In the genomic region with DNA sequence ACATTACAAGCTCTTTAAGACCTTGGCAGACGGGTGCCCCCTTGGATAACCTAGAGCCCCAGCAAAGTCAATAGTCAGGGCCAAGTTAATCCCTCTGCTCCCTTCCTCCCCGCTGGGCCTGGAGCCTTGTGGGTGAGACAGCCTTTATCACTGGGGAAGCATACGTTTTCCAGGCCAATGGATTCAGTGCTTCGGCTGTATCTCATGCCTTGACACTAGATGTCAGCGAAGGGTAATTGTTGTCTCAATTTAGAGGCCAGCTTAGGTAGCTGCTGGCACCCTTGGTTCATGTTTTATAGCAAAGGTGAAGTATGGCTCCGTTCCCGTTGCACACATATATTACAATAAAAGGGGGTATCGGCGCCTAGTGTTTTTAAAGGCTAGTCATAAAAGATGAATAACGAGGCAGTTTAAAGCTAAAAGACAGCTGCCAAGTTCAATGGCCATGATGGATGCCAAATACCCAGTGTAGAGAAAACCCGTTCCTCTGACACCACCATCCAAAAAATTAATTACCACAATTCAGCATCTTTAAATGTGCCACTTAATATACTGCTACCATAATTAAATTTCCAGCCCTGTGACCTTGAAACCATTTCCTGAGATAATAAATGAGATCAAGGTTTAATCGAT, we compare ENCODE assay signal across 8 cellular contexts. TPM values are rescaled to one million over a fixed set of nuclear protein-coding genes. Genes with fewer than 3 reads are reported as not detected.
DNase-seq lines count a peak whose midpoint lies in the region; ATAC-seq and TF ChIP-seq lines count a peak whose summit lies in the region.

No MANE protein-coding gene starts in this region.

- intact Hi-C loops in CD4-positive, alpha-beta T cell (cut with DNase I, micrococcal nuclease), result no loop called here
- intact Hi-C loops in esophagus squamous epithelium (cut with DNase I), result no loop called here

- WGBS in esophagus squamous epithelium, 2 donors, result 40 to 49% methylated on average over 10 to 11 of the region's 12 CpGs

- H3K9me3 ChIP-seq in CD4-positive, alpha-beta T cell (ENCODE audit: control insufficient read depth, low read length), result peaks cover 10% of the 10 kb centered on the region
- H3K9me3 ChIP-seq in esophagus squamous epithelium, result no peaks in the 10 kb centered on the region

- H3K4me3 ChIP-seq in esophagus squamous epithelium, result no peak overlapping the region

- H3K27me3 Mint-ChIP-seq in CD4-positive, alpha-beta T cell, result peaks cover 42% of the 10 kb centered on the region

- no peaks in the 10 kb centered on the region for H3K36me3 ChIP-seq in esophagus squamous epithelium

- no peaks in the 10 kb centered on the region for H3K4me1 ChIP-seq in esophagus squamous epithelium

- no peak overlapping the region for H3K27ac ChIP-seq in CD4-positive, alpha-beta T cell (ENCODE audit: low read depth, low read length)
- no peak overlapping the region for H3K27ac ChIP-seq in esophagus squamous epithelium

- ATAC-seq in SK-N-SH treated with all-trans-retinoic acid at 6 μM for 48 hours (peak; percentile 63), GM21423 (IDR thresholded peaks at IDR 0.05; ENCODE audit: unreplicated experiment) (no peak)
- ATAC-seq in CD4-positive, alpha-beta T cell (ENCODE audit: poor library complexity), result no peak

- POLR2A ChIA-PET in CD4-positive, alpha-beta T cell (lab: Charles Lee), result interaction anchor here (0.6 kb wide), 1 partner anchor 175 kb away, joined by 4 read pairs; no protein-coding TSS in a partner anchor

- H3K4me1 Mint-ChIP-seq in CD4-positive, alpha-beta T cell (ENCODE audit: low read depth), result no peaks in the 10 kb centered on the region

- CTCF ChIA-PET in CD4-positive, alpha-beta T cell (lab: Charles Lee), result interaction anchor here (0.6 to 1.2 kb wide), 2 partner anchors 439 to 588 kb away, joined by 3 read pairs; no protein-coding TSS in a partner anchor

- DNase-seq in DMS79 (lab: John Stamatoyannopoulos, UW), result peak; percentile 29
- peak; percentile 9 for DNase-seq in MV-4-11 (lab: John Stamatoyannopoulos, UW)
- peak; percentile 67 for DNase-seq in left kidney (ENCODE audit: low read depth, low spot score)
- DNase-seq in CD4-positive, alpha-beta T cell, result no peak
- no peak for DNase-seq in inferior parietal cortex (ENCODE audit: extremely low spot score)
- no peak for DNase-seq in esophagus squamous epithelium (lab: John Stamatoyannopoulos, UW)

- H3K4me3 Mint-ChIP-seq in CD4-positive, alpha-beta T cell, result no peak overlapping the region

- peaks cover 3% of the 10 kb centered on the region for H3K9me3 Mint-ChIP-seq in CD4-positive, alpha-beta T cell

- no peak for TF ChIP-seq POLR2A in esophagus squamous epithelium (IDR thresholded peaks at IDR 0.05)

- peaks cover 2% of the 10 kb centered on the region for H3K27me3 ChIP-seq in CD4-positive, alpha-beta T cell (ENCODE audit: control insufficient read depth, insufficient read depth, low read length)
- H3K27me3 ChIP-seq in esophagus squamous epithelium, result peaks cover 0 to 49% (median 0%) of the 10 kb centered on the region in 4 donors

- no peak overlapping the region for H3K27ac Mint-ChIP-seq in CD4-positive, alpha-beta T cell

- TF ChIP-seq CTCF in CD4-positive, alpha-beta T cell (IDR thresholded peaks at IDR 0.05), result no peak
- TF ChIP-seq CTCF in esophagus squamous epithelium (IDR thresholded peaks at IDR 0.05), result peak in 2 of 6 experiments; percentile 15 to 36

- H3K36me3 Mint-ChIP-seq in CD4-positive, alpha-beta T cell (ENCODE audit: low read depth), result no peaks in the 10 kb centered on the region

TF ChIP-seq in SK-N-SH treated with all-trans-retinoic acid at 6 μM for 48 hours, 23 proteins besides CTCF, POLR2A, EP300 and RAD21:
- TF ChIP-seq OSR1 (CRISPR knock-in tag; IDR thresholded peaks at IDR 0.05) (no peak), ISL1 (CRISPR knock-in tag; IDR thresholded peaks at IDR 0.05) (no peak), SNAI2 (CRISPR knock-in tag; IDR thresholded peaks at IDR 0.05) (no peak), ZFP30 (CRISPR knock-in tag; IDR thresholded peaks at IDR 0.05) (no peak), GLIS3 (CRISPR knock-in tag; IDR thresholded peaks at IDR 0.05) (no peak), ZNF8 (CRISPR knock-in tag; IDR thresholded peaks at IDR 0.05) (no peak), RARB (CRISPR knock-in tag; IDR thresholded peaks at IDR 0.05) (no peak), ZC3H10 (CRISPR knock-in tag; IDR thresholded peaks at IDR 0.05) (no peak), PPARA (CRISPR knock-in tag; IDR thresholded peaks at IDR 0.05; ENCODE audit: borderline replicate concordance) (no peak), TSHZ2 (CRISPR knock-in tag; IDR thresholded peaks at IDR 0.05) (no peak), TOX (CRISPR knock-in tag; IDR thresholded peaks at IDR 0.05; ENCODE audit: borderline replicate concordance) (no peak), CREB5 (CRISPR knock-in tag; IDR thresholded peaks at IDR 0.05; ENCODE audit: low read depth) (no peak), ZFP3 (CRISPR knock-in tag; IDR thresholded peaks at IDR 0.05) (no peak)
- TF ChIP-seq, protein P1, sequence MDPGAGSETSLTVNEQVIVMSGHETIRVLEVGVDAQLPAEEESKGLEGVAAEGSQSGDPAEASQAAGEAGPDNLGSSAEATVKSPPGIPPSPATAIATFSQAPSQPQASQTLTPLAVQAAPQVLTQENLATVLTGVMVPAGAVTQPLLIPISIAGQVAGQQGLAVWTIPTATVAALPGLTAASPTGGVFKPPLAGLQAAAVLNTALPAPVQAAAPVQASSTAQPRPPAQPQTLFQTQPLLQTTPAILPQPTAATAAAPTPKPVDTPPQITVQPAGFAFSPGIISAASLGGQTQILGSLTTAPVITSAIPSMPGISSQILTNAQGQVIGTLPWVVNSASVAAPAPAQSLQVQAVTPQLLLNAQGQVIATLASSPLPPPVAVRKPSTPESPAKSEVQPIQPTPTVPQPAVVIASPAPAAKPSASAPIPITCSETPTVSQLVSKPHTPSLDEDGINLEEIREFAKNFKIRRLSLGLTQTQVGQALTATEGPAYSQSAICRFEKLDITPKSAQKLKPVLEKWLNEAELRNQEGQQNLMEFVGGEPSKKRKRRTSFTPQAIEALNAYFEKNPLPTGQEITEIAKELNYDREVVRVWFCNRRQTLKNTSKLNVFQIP (CRISPR knock-in tag; IDR thresholded peaks at IDR 0.05; ENCODE audit: borderline replicate concordance, low read depth), result no peak
- TF ChIP-seq, protein P2, sequence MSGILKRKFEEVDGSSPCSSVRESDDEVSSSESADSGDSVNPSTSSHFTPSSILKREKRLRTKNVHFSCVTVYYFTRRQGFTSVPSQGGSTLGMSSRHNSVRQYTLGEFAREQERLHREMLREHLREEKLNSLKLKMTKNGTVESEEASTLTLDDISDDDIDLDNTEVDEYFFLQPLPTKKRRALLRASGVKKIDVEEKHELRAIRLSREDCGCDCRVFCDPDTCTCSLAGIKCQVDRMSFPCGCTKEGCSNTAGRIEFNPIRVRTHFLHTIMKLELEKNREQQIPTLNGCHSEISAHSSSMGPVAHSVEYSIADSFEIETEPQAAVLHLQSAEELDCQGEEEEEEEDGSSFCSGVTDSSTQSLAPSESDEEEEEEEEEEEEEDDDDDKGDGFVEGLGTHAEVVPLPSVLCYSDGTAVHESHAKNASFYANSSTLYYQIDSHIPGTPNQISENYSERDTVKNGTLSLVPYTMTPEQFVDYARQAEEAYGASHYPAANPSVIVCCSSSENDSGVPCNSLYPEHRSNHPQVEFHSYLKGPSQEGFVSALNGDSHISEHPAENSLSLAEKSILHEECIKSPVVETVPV (CRISPR knock-in tag; IDR thresholded peaks at IDR 0.05), result no peak

RNA-seq across cellular contexts. Expression of gene BNIP2, which starts 52.3 kb away (rescaled TPM):
- 100 to 1,000 TPM; 109 TPM for total RNA-seq in CD4-positive, alpha-beta T cell
- total RNA-seq in esophagus squamous epithelium, result 100 to 1,000 TPM in 1 of 4 donors, 10 to 100 TPM in 3; 57.5 to 115 (median 74.6) TPM

Comparison
In these comparisons a context has a peak if more than half of its experiments do, and no peak if none do; other contexts are left out.
1. DNase-seq: peak in DMS79 (single experiment), MV-4-11 (single experiment) and left kidney (single experiment); none in CD4-positive, alpha-beta T cell (0 of 10), inferior parietal cortex (single experiment) and esophagus squamous epithelium (single experiment).